ENCODE assay signal across 1 cellular context in the genomic region with DNA sequence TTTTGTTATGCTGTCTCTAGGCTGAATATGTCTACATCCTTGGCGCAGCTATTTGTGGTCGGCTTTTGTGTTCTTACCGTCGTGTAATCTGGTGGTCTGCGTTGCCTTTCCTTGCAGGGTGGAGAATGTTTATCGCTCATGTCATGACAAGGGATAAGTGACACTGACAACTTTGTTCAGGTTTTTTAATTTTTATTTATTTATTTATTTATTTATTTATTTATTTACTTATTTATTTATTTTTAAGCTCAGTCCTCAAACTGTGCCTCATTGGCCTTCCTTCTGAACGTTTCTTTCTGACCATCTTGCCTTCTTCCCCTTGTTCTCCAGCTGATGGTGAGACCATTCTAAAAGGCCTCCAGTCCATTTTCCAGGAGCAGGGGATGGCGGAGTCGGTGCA.
TF ChIP-seq lines count a peak whose summit lies in the region.

No MANE protein-coding gene starts in this region.

TF ChIP-seq in HEK293, 187 proteins besides CTCF, POLR2A, EP300 and RAD21 (continued from another document and continues in another):
- TF ChIP-seq, protein P1, sequence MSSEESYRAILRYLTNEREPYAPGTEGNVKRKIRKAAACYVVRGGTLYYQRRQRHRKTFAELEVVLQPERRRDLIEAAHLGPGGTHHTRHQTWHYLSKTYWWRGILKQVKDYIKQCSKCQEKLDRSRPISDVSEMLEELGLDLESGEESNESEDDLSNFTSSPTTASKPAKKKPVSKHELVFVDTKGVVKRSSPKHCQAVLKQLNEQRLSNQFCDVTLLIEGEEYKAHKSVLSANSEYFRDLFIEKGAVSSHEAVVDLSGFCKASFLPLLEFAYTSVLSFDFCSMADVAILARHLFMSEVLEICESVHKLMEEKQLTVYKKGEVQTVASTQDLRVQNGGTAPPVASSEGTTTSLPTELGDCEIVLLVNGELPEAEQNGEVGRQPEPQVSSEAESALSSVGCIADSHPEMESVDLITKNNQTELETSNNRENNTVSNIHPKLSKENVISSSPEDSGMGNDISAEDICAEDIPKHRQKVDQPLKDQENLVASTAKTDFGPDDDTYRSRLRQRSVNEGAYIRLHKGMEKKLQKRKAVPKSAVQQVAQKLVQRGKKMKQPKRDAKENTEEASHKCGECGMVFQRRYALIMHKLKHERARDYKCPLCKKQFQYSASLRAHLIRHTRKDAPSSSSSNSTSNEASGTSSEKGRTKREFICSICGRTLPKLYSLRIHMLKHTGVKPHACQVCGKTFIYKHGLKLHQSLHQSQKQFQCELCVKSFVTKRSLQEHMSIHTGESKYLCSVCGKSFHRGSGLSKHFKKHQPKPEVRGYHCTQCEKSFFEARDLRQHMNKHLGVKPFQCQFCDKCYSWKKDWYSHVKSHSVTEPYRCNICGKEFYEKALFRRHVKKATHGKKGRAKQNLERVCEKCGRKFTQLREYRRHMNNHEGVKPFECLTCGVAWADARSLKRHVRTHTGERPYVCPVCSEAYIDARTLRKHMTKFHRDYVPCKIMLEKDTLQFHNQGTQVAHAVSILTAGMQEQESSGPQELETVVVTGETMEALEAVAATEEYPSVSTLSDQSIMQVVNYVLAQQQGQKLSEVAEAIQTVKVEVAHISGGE (tag by site-specific recombination; conservative IDR thresholded peaks at IDR 0.05; ENCODE audit: low read depth): peak; percentile 75
- no peak for TF ChIP-seq ZNF76 (tag by site-specific recombination; IDR thresholded peaks at IDR 0.05; ENCODE audit: borderline replicate concordance, low read depth)
- TF ChIP-seq ZNF654 (tag by site-specific recombination; IDR thresholded peaks at IDR 0.05; ENCODE audit: low read depth): peak; percentile 12; the same call in 1 of the 2 replicates
- no peak for TF ChIP-seq ZNF114 (tag by site-specific recombination; IDR thresholded peaks at IDR 0.05)
- TF ChIP-seq GFI1B (tag by site-specific recombination; IDR thresholded peaks at IDR 0.05): no peak
- TF ChIP-seq ZSCAN16 (tag by site-specific recombination; IDR thresholded peaks at IDR 0.05): no peak
- TF ChIP-seq ZNF202 (tag by site-specific recombination; IDR thresholded peaks at IDR 0.05; ENCODE audit: borderline replicate concordance): no peak
- peak; percentile 51; the same call in 1 of the 2 replicates for TF ChIP-seq ZXDB (tag by site-specific recombination; IDR thresholded peaks at IDR 0.05)
- TF ChIP-seq, protein P2, sequence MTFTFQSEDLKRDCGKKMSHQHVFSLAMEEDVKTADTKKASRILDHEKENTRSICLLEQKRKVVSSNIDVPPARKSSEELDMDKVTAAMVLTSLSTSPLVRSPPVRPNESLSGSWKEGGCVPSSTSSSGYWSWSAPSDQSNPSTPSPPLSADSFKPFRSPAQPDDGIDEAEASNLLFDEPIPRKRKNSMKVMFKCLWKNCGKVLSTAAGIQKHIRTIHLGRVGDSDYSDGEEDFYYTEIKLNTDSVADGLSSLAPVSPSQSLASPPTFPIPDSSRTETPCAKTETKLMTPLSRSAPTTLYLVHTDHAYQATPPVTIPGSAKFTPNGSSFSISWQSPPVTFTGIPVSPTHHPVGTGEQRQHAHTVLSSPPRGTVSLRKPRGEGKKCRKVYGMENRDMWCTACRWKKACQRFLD (tag by site-specific recombination; IDR thresholded peaks at IDR 0.05): no peak
- TF ChIP-seq, protein P3, sequence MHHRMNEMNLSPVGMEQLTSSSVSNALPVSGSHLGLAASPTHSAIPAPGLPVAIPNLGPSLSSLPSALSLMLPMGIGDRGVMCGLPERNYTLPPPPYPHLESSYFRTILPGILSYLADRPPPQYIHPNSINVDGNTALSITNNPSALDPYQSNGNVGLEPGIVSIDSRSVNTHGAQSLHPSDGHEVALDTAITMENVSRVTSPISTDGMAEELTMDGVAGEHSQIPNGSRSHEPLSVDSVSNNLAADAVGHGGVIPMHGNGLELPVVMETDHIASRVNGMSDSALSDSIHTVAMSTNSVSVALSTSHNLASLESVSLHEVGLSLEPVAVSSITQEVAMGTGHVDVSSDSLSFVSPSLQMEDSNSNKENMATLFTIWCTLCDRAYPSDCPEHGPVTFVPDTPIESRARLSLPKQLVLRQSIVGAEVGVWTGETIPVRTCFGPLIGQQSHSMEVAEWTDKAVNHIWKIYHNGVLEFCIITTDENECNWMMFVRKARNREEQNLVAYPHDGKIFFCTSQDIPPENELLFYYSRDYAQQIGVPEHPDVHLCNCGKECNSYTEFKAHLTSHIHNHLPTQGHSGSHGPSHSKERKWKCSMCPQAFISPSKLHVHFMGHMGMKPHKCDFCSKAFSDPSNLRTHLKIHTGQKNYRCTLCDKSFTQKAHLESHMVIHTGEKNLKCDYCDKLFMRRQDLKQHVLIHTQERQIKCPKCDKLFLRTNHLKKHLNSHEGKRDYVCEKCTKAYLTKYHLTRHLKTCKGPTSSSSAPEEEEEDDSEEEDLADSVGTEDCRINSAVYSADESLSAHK (tag by site-specific recombination; IDR thresholded peaks at IDR 0.05): no peak
- TF ChIP-seq ZNF596 (tag by site-specific recombination; IDR thresholded peaks at IDR 0.05): no peak
- TF ChIP-seq SALL2 (tag by site-specific recombination; IDR thresholded peaks at IDR 0.05; ENCODE audit: borderline replicate concordance): no peak
- peak; percentile 13 for TF ChIP-seq ZNF529 (tag by site-specific recombination; IDR thresholded peaks at IDR 0.05; ENCODE audit: insufficient replicate concordance)
- no peak for TF ChIP-seq OVOL3 (tag by site-specific recombination; IDR thresholded peaks at IDR 0.05)
- TF ChIP-seq ZNF555 (tag by site-specific recombination; conservative IDR thresholded peaks at IDR 0.05): peak; percentile 78
- TF ChIP-seq, protein P4, sequence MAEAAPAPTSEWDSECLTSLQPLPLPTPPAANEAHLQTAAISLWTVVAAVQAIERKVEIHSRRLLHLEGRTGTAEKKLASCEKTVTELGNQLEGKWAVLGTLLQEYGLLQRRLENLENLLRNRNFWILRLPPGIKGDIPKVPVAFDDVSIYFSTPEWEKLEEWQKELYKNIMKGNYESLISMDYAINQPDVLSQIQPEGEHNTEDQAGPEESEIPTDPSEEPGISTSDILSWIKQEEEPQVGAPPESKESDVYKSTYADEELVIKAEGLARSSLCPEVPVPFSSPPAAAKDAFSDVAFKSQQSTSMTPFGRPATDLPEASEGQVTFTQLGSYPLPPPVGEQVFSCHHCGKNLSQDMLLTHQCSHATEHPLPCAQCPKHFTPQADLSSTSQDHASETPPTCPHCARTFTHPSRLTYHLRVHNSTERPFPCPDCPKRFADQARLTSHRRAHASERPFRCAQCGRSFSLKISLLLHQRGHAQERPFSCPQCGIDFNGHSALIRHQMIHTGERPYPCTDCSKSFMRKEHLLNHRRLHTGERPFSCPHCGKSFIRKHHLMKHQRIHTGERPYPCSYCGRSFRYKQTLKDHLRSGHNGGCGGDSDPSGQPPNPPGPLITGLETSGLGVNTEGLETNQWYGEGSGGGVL (tag by site-specific recombination; IDR thresholded peaks at IDR 0.05): no peak
- peak; percentile 77 for TF ChIP-seq ZNF140 (tag by site-specific recombination; IDR thresholded peaks at IDR 0.05)
- peak; percentile 16; the same call in 1 of the 2 replicates for TF ChIP-seq GLI2 (tag by site-specific recombination; IDR thresholded peaks at IDR 0.05; ENCODE audit: borderline replicate concordance, low read depth)
- no peak for TF ChIP-seq ZFP41 (tag by site-specific recombination; IDR thresholded peaks at IDR 0.05; ENCODE audit: borderline replicate concordance)
- TF ChIP-seq ZNF324 (tag by site-specific recombination; IDR thresholded peaks at IDR 0.05): no peak
- TF ChIP-seq, protein P5, sequence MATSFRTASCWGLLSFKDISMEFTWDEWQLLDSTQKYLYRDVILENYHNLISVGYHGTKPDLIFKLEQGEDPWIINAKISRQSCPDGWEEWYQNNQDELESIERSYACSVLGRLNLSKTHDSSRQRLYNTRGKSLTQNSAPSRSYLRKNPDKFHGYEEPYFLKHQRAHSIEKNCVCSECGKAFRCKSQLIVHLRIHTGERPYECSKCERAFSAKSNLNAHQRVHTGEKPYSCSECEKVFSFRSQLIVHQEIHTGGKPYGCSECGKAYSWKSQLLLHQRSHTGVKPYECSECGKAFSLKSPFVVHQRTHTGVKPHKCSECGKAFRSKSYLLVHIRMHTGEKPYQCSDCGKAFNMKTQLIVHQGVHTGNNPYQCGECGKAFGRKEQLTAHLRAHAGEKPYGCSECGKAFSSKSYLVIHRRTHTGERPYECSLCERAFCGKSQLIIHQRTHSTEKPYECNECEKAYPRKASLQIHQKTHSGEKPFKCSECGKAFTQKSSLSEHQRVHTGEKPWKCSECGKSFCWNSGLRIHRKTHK (tag by site-specific recombination; IDR thresholded peaks at IDR 0.05): no peak
- no peak for TF ChIP-seq ZNF664 (tag by site-specific recombination; IDR thresholded peaks at IDR 0.05)
- TF ChIP-seq MYNN (tag by site-specific recombination; IDR thresholded peaks at IDR 0.05; ENCODE audit: borderline replicate concordance): no peak
- no peak for TF ChIP-seq KLF9 (tag by site-specific recombination; IDR thresholded peaks at IDR 0.05; ENCODE audit: low read depth)
- peak; percentile 91 for TF ChIP-seq ZNF394 (tag by site-specific recombination; IDR thresholded peaks at IDR 0.05; ENCODE audit: borderline replicate concordance)
- peak; percentile 53 for TF ChIP-seq ZNF266 (tag by site-specific recombination; IDR thresholded peaks at IDR 0.05; ENCODE audit: low read depth)
- TF ChIP-seq, protein P6, sequence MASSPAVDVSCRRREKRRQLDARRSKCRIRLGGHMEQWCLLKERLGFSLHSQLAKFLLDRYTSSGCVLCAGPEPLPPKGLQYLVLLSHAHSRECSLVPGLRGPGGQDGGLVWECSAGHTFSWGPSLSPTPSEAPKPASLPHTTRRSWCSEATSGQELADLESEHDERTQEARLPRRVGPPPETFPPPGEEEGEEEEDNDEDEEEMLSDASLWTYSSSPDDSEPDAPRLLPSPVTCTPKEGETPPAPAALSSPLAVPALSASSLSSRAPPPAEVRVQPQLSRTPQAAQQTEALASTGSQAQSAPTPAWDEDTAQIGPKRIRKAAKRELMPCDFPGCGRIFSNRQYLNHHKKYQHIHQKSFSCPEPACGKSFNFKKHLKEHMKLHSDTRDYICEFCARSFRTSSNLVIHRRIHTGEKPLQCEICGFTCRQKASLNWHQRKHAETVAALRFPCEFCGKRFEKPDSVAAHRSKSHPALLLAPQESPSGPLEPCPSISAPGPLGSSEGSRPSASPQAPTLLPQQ (tag by site-specific recombination; IDR thresholded peaks at IDR 0.05): no peak
- no peak for TF ChIP-seq ZIC2 (tag by site-specific recombination; IDR thresholded peaks at IDR 0.05)
- no peak for TF ChIP-seq ZNF830 (tag by site-specific recombination; IDR thresholded peaks at IDR 0.05; ENCODE audit: low read depth)
- TF ChIP-seq, protein P7, sequence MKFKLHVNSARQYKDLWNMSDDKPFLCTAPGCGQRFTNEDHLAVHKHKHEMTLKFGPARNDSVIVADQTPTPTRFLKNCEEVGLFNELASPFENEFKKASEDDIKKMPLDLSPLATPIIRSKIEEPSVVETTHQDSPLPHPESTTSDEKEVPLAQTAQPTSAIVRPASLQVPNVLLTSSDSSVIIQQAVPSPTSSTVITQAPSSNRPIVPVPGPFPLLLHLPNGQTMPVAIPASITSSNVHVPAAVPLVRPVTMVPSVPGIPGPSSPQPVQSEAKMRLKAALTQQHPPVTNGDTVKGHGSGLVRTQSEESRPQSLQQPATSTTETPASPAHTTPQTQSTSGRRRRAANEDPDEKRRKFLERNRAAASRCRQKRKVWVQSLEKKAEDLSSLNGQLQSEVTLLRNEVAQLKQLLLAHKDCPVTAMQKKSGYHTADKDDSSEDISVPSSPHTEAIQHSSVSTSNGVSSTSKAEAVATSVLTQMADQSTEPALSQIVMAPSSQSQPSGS (tag by site-specific recombination; IDR thresholded peaks at IDR 0.05; ENCODE audit: low read depth): no peak
- TF ChIP-seq ZNF24 (tag by site-specific recombination; IDR thresholded peaks at IDR 0.05): no peak
- TF ChIP-seq ZNF433 (tag by site-specific recombination; IDR thresholded peaks at IDR 0.05; ENCODE audit: low read depth): peak; percentile 26; the same call in 1 of the 2 replicates
- TF ChIP-seq ZNF530 (tag by site-specific recombination; IDR thresholded peaks at IDR 0.05; ENCODE audit: low read depth): no peak
- TF ChIP-seq ZNF174 (tag by site-specific recombination; IDR thresholded peaks at IDR 0.05): no peak
- TF ChIP-seq, protein P8, sequence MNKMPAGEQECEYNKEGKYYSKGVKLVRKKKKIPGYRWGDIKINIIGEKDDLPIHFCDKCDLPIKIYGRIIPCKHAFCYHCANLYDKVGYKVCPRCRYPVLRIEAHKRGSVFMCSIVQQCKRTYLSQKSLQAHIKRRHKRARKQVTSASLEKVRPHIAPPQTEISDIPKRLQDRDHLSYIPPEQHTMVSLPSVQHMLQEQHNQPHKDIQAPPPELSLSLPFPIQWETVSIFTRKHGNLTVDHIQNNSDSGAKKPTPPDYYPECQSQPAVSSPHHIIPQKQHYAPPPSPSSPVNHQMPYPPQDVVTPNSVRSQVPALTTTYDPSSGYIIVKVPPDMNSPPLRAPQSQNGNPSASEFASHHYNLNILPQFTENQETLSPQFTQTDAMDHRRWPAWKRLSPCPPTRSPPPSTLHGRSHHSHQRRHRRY (tag by site-specific recombination; IDR thresholded peaks at IDR 0.05): no peak
- TF ChIP-seq EGR2 (tag by site-specific recombination; IDR thresholded peaks at IDR 0.05; ENCODE audit: low read depth): no peak
- TF ChIP-seq, protein P9, sequence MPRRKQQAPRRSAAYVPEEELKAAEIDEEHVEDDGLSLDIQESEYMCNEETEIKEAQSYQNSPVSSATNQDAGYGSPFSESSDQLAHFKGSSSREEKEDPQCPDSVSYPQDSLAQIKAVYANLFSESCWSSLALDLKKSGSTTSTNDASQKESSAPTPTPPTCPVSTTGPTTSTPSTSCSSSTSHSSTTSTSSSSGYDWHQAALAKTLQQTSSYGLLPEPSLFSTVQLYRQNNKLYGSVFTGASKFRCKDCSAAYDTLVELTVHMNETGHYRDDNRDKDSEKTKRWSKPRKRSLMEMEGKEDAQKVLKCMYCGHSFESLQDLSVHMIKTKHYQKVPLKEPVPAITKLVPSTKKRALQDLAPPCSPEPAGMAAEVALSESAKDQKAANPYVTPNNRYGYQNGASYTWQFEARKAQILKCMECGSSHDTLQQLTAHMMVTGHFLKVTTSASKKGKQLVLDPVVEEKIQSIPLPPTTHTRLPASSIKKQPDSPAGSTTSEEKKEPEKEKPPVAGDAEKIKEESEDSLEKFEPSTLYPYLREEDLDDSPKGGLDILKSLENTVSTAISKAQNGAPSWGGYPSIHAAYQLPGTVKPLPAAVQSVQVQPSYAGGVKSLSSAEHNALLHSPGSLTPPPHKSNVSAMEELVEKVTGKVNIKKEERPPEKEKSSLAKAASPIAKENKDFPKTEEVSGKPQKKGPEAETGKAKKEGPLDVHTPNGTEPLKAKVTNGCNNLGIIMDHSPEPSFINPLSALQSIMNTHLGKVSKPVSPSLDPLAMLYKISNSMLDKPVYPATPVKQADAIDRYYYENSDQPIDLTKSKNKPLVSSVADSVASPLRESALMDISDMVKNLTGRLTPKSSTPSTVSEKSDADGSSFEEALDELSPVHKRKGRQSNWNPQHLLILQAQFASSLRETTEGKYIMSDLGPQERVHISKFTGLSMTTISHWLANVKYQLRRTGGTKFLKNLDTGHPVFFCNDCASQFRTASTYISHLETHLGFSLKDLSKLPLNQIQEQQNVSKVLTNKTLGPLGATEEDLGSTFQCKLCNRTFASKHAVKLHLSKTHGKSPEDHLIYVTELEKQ (tag by site-specific recombination; IDR thresholded peaks at IDR 0.05; ENCODE audit: borderline replicate concordance): no peak
- no peak for TF ChIP-seq ZNF132 (tag by site-specific recombination; IDR thresholded peaks at IDR 0.05; ENCODE audit: borderline replicate concordance)
